Comparison of ENCODE assay signal across 8 cellular contexts in the genomic region with DNA sequence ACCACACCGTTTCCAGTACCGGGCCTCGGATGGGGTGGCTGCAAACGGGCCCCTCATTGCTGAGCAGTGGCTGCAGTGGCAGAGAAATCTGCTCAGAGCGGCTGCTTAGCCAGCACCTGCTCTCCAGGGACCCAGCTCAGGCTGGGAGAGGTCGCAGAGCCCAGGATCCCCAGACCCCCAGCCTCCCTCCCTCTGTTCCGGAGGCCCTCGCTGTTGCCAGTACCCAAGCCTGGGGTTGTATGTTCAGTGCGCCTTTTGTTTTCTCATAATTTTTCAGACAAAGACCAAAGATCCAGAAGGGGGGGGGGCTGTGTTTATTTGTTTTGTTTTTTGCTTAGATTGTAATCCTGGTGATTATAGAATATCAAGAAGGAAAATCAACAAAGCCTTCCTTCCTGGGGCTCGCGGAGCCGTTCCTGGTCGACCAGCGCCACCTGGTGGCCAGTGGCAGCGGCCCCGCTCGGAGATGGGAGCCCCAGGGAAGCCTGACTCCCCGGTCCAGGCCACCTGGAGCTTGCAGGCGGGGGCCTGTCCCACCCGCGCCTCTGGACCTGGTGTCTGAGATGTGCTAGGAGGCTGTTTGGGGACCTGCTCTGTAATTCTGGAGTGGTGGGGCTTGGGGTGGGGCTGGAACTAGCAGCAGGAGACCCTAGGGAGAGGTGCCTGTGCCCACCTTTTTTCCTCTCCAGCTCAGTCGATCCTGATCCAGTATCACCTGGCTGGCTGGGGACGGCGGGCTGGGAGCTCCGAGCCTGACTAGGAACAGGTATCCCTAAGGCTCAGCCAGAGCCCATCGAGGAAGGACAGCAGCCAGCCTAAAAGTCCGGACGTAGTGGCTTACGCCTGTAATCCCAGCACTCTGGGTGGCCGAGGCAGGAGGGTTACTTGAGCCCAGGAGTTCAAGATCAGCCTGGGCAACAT.
DNase-seq lines count a peak whose midpoint lies in the region; ATAC-seq and TF ChIP-seq lines count a peak whose summit lies in the region.

No MANE protein-coding gene starts in this region.

- in situ Hi-C loops in GM13977 (cut with MboI; ENCODE audit: low pct_unique_long_range_greater_than_20kb, low sequenced_read_pairs, unreplicated experiment), result no loop called here

- peak; percentile 96 for TF ChIP-seq CTCF in GM13977 (IDR thresholded peaks at IDR 0.05; ENCODE audit: extremely low read depth, insufficient read depth, missing control alignments)
- TF ChIP-seq CTCF in nephron (IDR thresholded peaks at IDR 0.05; ENCODE audit: unreplicated experiment in 3 of 3), result peak; percentile 94 to 95 (median 95)

- H3K36me3 Mint-ChIP-seq in nephron (ENCODE audit: low read depth), result no peaks in the 10 kb centered on the region

- H3K4me1 Mint-ChIP-seq in nephron, result peaks cover 24% of the 10 kb centered on the region
- peaks cover 10% of the 10 kb centered on the region for H3K4me1 Mint-ChIP-seq in stimulated activated naive CD8-positive, alpha-beta T cell treated with anti-CD3 and anti-CD28 coated beads, Interleukin-15, amount 100 ng/mL, for 72 hours

- H3K27me3 Mint-ChIP-seq in nephron (ENCODE audit: low read depth), result peaks cover 15% of the 10 kb centered on the region
- H3K27me3 Mint-ChIP-seq in stimulated activated naive CD8-positive, alpha-beta T cell treated with anti-CD3 and anti-CD28 coated beads, Interleukin-15, amount 100 ng/mL, for 72 hours, result no peaks in the 10 kb centered on the region

- no peak overlapping the region for H3K4me3 Mint-ChIP-seq in nephron
- H3K4me3 Mint-ChIP-seq in stimulated activated naive CD8-positive, alpha-beta T cell treated with anti-CD3 and anti-CD28 coated beads, Interleukin-15, amount 100 ng/mL, for 72 hours, result no peak overlapping the region

- peak; percentile 93 for DNase-seq in AG08395 (ENCODE audit: low spot score)
- DNase-seq in GM13977 (ENCODE audit: low spot score), result peak; percentile 90
- peak; percentile 11 for DNase-seq in NCI-H82 treated with DMSO at 0.1 percent for 48 hours (lab: John Stamatoyannopoulos, UW; ENCODE audit: unreplicated experiment)
- peak; percentile 65 for DNase-seq in activated T-cell treated with anti-CD3 and anti-CD28 coated beads for 1 hour (ENCODE audit: low read depth)
- DNase-seq in erythroblast (lab: John Stamatoyannopoulos, UW), result peak; percentile 36 to 70
- peak; percentile 62 to 64 for DNase-seq in stimulated activated naive CD8-positive, alpha-beta T cell treated with anti-CD3 and anti-CD28 coated beads, Interleukin-15, amount 100 ng/mL, for 72 hours

- no peak overlapping the region for H3K27ac Mint-ChIP-seq in nephron
- H3K27ac Mint-ChIP-seq in stimulated activated naive CD8-positive, alpha-beta T cell treated with anti-CD3 and anti-CD28 coated beads, Interleukin-15, amount 100 ng/mL, for 72 hours, result no peak overlapping the region

- TF ChIP-seq POLR2A in erythroblast (IDR thresholded peaks at IDR 0.05; ENCODE audit: low read length), result no peak

- peak; percentile 62 for ATAC-seq in stimulated activated naive CD8-positive, alpha-beta T cell treated with anti-CD3 and anti-CD28 coated beads, Interleukin-15, amount 100 ng/mL, for 72 hours
- ATAC-seq in GM19395 (IDR thresholded peaks at IDR 0.05; ENCODE audit: unreplicated experiment), result no peak

- H3K9me3 Mint-ChIP-seq in nephron, result no peaks in the 10 kb centered on the region
- no peaks in the 10 kb centered on the region for H3K9me3 Mint-ChIP-seq in stimulated activated naive CD8-positive, alpha-beta T cell treated with anti-CD3 and anti-CD28 coated beads, Interleukin-15, amount 100 ng/mL, for 72 hours

Comparison
In these comparisons a context has a peak if more than half of its experiments do, and no peak if none do; other contexts are left out.
1. DNase-seq: peak in every context shown above with its lines; median percentile 93 in AG08395; 90 in GM13977; 65 in activated T-cell treated with anti-CD3 and anti-CD28 coated beads for 1 hour; 63 in stimulated activated naive CD8-positive, alpha-beta T cell treated with anti-CD3 and anti-CD28 coated beads, Interleukin-15, amount 100 ng/mL, for 72 hours; 53 in erythroblast; 11 in NCI-H82 treated with DMSO at 0.1 percent for 48 hours.